ENCODE assay signal across 1 cellular context in the genomic region with DNA sequence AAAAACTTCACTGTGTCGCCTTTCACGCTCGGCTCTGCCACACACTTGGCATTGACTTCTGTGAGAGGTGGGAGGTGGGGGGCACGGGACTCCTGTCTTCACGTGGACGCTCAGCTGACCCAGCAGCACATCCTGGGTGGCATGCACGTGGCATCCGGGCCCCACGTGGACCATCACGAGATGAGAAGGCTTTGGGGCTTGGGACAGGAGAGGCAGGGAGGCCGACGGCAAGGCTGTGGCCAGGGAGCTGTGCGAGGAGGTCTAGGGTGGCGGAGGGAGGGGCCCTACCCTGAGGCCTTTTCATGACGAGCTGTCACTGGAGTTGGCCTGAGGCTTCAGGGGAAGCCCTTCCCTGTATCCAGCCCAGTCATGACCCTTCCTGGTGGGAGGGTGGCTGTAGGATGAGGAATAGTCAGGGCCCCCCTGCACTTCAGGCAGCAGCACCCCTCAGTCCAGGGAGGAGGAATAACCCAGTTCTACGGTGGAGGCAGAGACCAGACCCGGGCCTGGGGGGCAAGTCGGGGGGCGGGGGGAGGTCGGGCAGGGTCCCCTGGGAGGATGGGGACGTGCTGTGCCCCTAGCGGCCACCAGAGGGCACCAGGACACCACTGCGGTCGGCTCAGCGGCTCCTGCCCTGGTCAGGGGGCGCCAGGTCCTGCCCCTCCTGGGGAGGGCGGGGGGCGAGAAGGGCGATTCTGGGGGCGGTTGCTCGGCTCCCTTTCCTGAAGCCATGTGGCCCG.
TF ChIP-seq lines count a peak whose summit lies in the region.

No MANE protein-coding gene starts in this region.

TF ChIP-seq in H1, 55 proteins besides CTCF, POLR2A, EP300 and RAD21:
- TF ChIP-seq CBX5 (IDR thresholded peaks at IDR 0.05; ENCODE audit: low read depth, low read length) (no peak), KDM1A (IDR thresholded peaks at IDR 0.05; ENCODE audit: borderline replicate concordance, low read length) (no peak), CTBP2 (IDR thresholded peaks at IDR 0.05; ENCODE audit: borderline replicate concordance, insufficient read depth, insufficient read length, low read length) (no peak), SRF (IDR thresholded peaks at IDR 0.05; ENCODE audit: low read depth, low read length) (no peak), CHD2 (IDR thresholded peaks at IDR 0.05; ENCODE audit: low read length) (no peak), SAP30 (IDR thresholded peaks at IDR 0.05; ENCODE audit: insufficient read depth, insufficient replicate concordance, low read length) (no peak), POU5F1 (IDR thresholded peaks at IDR 0.05; ENCODE audit: low read depth, low read length) (no peak), PHF8 (conservative IDR thresholded peaks at IDR 0.05; ENCODE audit: low read depth, low read length) (no peak), EGR1 (IDR thresholded peaks at IDR 0.05; ENCODE audit: borderline replicate concordance, low read depth, low read length) (no peak), RXRA (IDR thresholded peaks at IDR 0.05; ENCODE audit: insufficient read depth, low read depth, low read length) (no peak)
- TF ChIP-seq, protein P1, sequence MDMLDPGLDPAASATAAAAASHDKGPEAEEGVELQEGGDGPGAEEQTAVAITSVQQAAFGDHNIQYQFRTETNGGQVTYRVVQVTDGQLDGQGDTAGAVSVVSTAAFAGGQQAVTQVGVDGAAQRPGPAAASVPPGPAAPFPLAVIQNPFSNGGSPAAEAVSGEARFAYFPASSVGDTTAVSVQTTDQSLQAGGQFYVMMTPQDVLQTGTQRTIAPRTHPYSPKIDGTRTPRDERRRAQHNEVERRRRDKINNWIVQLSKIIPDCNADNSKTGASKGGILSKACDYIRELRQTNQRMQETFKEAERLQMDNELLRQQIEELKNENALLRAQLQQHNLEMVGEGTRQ (IDR thresholded peaks at IDR 0.05; ENCODE audit: low read length), result no peak
- TF ChIP-seq, protein P2, sequence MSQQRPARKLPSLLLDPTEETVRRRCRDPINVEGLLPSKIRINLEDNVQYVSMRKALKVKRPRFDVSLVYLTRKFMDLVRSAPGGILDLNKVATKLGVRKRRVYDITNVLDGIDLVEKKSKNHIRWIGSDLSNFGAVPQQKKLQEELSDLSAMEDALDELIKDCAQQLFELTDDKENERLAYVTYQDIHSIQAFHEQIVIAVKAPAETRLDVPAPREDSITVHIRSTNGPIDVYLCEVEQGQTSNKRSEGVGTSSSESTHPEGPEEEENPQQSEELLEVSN (IDR thresholded peaks at IDR 0.05), result no peak
- TF ChIP-seq, protein P3, sequence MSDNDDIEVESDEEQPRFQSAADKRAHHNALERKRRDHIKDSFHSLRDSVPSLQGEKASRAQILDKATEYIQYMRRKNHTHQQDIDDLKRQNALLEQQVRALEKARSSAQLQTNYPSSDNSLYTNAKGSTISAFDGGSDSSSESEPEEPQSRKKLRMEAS (IDR thresholded peaks at IDR 0.05), result no peak
